10 cellular contexts compared by ENCODE assay signal in genomic region chr19:45340232-45340898, GRCh38. TPM values are rescaled to one million over a fixed set of nuclear protein-coding genes. Genes with fewer than 3 reads are reported as not detected.
DNase-seq lines count a peak whose midpoint lies in the region; ATAC-seq, FAIRE-seq and TF ChIP-seq lines count a peak whose summit lies in the region.
"Had no signal": no experiment of that assay in that cellular context is flagged by ENCODE, and none has a peak within 500 bp of the region (broad histone marks: within the 10 kb centered on the region; RNA-seq: fewer than 3 reads in every experiment).

Gene KLC3 (plus strand): TSS chr19:45340750. CDS start chr19:45345542, 4,792 bp downstream.

- no peaks in the 10 kb centered on the region for H3K36me3 Mint-ChIP-seq in immature natural killer cell

- peaks cover 11 to 12% (median 11%) of the 10 kb centered on the region in 3 donors for H3K27me3 Mint-ChIP-seq in immature natural killer cell (ENCODE audit: low read depth in 3 of 3)

- peak within 1 kb of the TSS in 1 of 2 donors; percentile 32 for H3K4me3 ChIP-seq in kidney (ENCODE audit: low read length in 2 of 2)

- H3K27ac ChIP-seq in kidney (ENCODE audit: low read depth in 2 of 2, low read length in 2 of 2), result no peak within 1 kb of the TSS

- H3K4me1 Mint-ChIP-seq in immature natural killer cell, result peaks cover 6 to 11% of the 10 kb centered on the region in 2 donors

- no peaks in the 10 kb centered on the region for H3K36me3 ChIP-seq in kidney (ENCODE audit: control insufficient read depth in 1 of 2, insufficient read depth in 2 of 2, low read length in 2 of 2)

- H3K9me3 Mint-ChIP-seq in immature natural killer cell, result no peaks in the 10 kb centered on the region

- no peak for ATAC-seq in HG02571 (IDR thresholded peaks at IDR 0.05; ENCODE audit: unreplicated experiment)

- intact Hi-C loops in kidney (cut with DNase I), result no loop called here

- DNase-seq in DMS153 treated with DMSO at 0.1 percent for 48 hours (lab: John Stamatoyannopoulos, UW; ENCODE audit: unreplicated experiment) (peak; percentile 10), NCI-H526 treated with DMSO at 0.1 percent for 48 hours (lab: John Stamatoyannopoulos, UW) (peak; percentile 29), immature natural killer cell (peak in 1 of 3 donors; percentile 21), NCI-H524 (lab: John Stamatoyannopoulos, UW) (no peak), kidney (no peak)
- peak; percentile 80 for DNase-seq in activated effector memory CD4-positive, alpha-beta T cell treated with anti-CD3 and anti-CD28 coated beads, Interleukin-2, amount 50 U/mL, for 16 hours
- DNase-seq in stimulated activated naive CD4-positive, alpha-beta T cell (lab: John Stamatoyannopoulos, UW), result peak in 5 of 6 experiments; percentile 13 to 31 (median 28)

- no peaks in the 10 kb centered on the region for H3K9me3 ChIP-seq in kidney (ENCODE audit: control insufficient read depth in 1 of 2, low read length in 2 of 2)

- peaks cover 0 to 6% of the 10 kb centered on the region in 2 donors for H3K4me1 ChIP-seq in kidney (ENCODE audit: control insufficient read depth in 1 of 2, insufficient read depth in 1 of 2, low read depth in 1 of 2, low read length in 2 of 2)

- FAIRE-seq in kidney (lab: Jason Lieb, UNC), result no peak
- FAIRE-seq: colon had no signal

- TF ChIP-seq CTCF in kidney (IDR thresholded peaks at IDR 0.05; ENCODE audit: borderline replicate concordance, extremely low read depth, insufficient read depth), result no peak

- no peak within 1 kb of the TSS for H3K27ac Mint-ChIP-seq in immature natural killer cell

- no peak within 1 kb of the TSS for H3K9ac ChIP-seq in kidney (ENCODE audit: low read length in 2 of 2)

- peak within 1 kb of the TSS; percentile 40 to 76 (median 75) for H3K4me3 Mint-ChIP-seq in immature natural killer cell

RNA-seq across cellular contexts. Expression of gene KLC3, which starts in this region (rescaled TPM):
- polyA plus RNA-seq in immature natural killer cell (not detected), kidney (ENCODE audit: insufficient read depth, low read depth, low replicate concordance) (4.5 TPM)
- total RNA-seq in kidney, result 3.3 TPM
- total RNA-seq: subcutaneous adipose tissue had no signal

Comparison
In these comparisons a context has a peak if more than half of its experiments do, and no peak if none do; other contexts are left out.
1. DNase-seq: peak in DMS153 treated with DMSO at 0.1 percent for 48 hours (single experiment), NCI-H526 treated with DMSO at 0.1 percent for 48 hours (single experiment), activated effector memory CD4-positive, alpha-beta T cell treated with anti-CD3 and anti-CD28 coated beads, Interleukin-2, amount 50 U/mL, for 16 hours (single experiment) and stimulated activated naive CD4-positive, alpha-beta T cell (5 of 6); none in NCI-H524 (0 of 2) and kidney (single experiment).